9 cellular contexts compared by ENCODE assay signal in genomic region chr3:105746226-105746996, GRCh38.
DNase-seq lines count a peak whose midpoint lies in the region; ATAC-seq and TF ChIP-seq lines count a peak whose summit lies in the region.
"Had no signal": no experiment of that assay in that cellular context is flagged by ENCODE, and none has a peak within 500 bp of the region (broad histone marks: within the 10 kb centered on the region; RNA-seq: fewer than 3 reads in every experiment).

No MANE protein-coding gene starts in this region.

- intact Hi-C loops in sciatic nerve (cut with DNase I) (no loop called here), CD14-positive monocyte (cut with micrococcal nuclease) (no loop called here)

- no peaks in the 10 kb centered on the region for H3K27me3 ChIP-seq in gastroesophageal sphincter

- no peaks in the 10 kb centered on the region for H3K9me3 ChIP-seq in gastroesophageal sphincter

- CTCF ChIA-PET in activated CD4-positive, alpha-beta T cell treated with anti-CD3 and anti-CD28 coated beads, Interleukin-2, amount 10 ng/mL, durations not matched to agents 7 days and 5 days (lab: Charles Lee) = interaction anchor here (1.2 kb wide), 1 partner anchor 37 kb away, joined by 3 read pairs; no protein-coding TSS in a partner anchor

- H3K4me1 Mint-ChIP-seq in activated CD4-positive, alpha-beta T cell treated with anti-CD3 and anti-CD28 coated beads, Interleukin-2, amount 10 ng/mL, durations not matched to agents 7 days and 5 days = peaks cover 65% of the 10 kb centered on the region
- H3K4me1 Mint-ChIP-seq in stimulated activated naive CD8-positive, alpha-beta T cell treated with anti-CD3 and anti-CD28 coated beads, Interleukin-15, amount 100 ng/mL, for 72 hours = peaks cover 72% of the 10 kb centered on the region
- H3K4me1 Mint-ChIP-seq in CD14-positive monocyte = peaks cover 15% of the 10 kb centered on the region

- no peak for TF ChIP-seq POLR2A in gastroesophageal sphincter (IDR thresholded peaks at IDR 0.05)

- peak overlapping the region; percentile 4 for H3K4me3 Mint-ChIP-seq in activated CD4-positive, alpha-beta T cell treated with anti-CD3 and anti-CD28 coated beads, Interleukin-2, amount 10 ng/mL, durations not matched to agents 7 days and 5 days
- H3K4me3 Mint-ChIP-seq in stimulated activated naive CD8-positive, alpha-beta T cell treated with anti-CD3 and anti-CD28 coated beads, Interleukin-15, amount 100 ng/mL, for 72 hours = peak overlapping the region; percentile 62 to 75
- H3K4me3 Mint-ChIP-seq in CD14-positive monocyte = no peak overlapping the region

- WGBS in gastroesophageal sphincter (ENCODE audit: low coverage in 1 of 2), 2 donors = 64 to 100% methylated on average over 1 to 3 of the region's 3 CpGs

- no peak overlapping the region for H3K4me3 ChIP-seq in gastroesophageal sphincter

- no peaks in the 10 kb centered on the region for H3K27me3 Mint-ChIP-seq in activated CD4-positive, alpha-beta T cell treated with anti-CD3 and anti-CD28 coated beads, Interleukin-2, amount 10 ng/mL, durations not matched to agents 7 days and 5 days
- H3K27me3 Mint-ChIP-seq in stimulated activated naive CD8-positive, alpha-beta T cell treated with anti-CD3 and anti-CD28 coated beads, Interleukin-15, amount 100 ng/mL, for 72 hours = no peaks in the 10 kb centered on the region
- H3K27me3 Mint-ChIP-seq in CD14-positive monocyte (ENCODE audit: low read depth in 3 of 3) = no peaks in the 10 kb centered on the region

- TF ChIP-seq EP300 in gastroesophageal sphincter (IDR thresholded peaks at IDR 0.05) = no peak

- no peak for TF ChIP-seq CTCF in gastroesophageal sphincter (IDR thresholded peaks at IDR 0.05)
- no peak for TF ChIP-seq CTCF in CD14-positive monocyte (IDR thresholded peaks at IDR 0.05)

- DNase-seq in activated CD4-positive, alpha-beta T cell treated with anti-CD3 and anti-CD28 coated beads, Interleukin-2, amount 10 ng/mL, durations not matched to agents 7 days and 5 days = no peak
- DNase-seq in activated CD4-positive, alpha-beta T cell treated with anti-CD3 and anti-CD28 coated beads for 1 hour = no peak
- DNase-seq in MV-4-11 (lab: John Stamatoyannopoulos, UW) (peak; percentile 9), sciatic nerve (ENCODE audit: low spot score) (no peak), CD14-positive monocyte (ENCODE audit: low spot score) (no peak), SW480 (ENCODE audit: low spot score) (no peak)
- no peak for DNase-seq in stimulated activated naive CD8-positive, alpha-beta T cell treated with anti-CD3 and anti-CD28 coated beads, Interleukin-15, amount 100 ng/mL, for 72 hours

- H3K4me1 ChIP-seq in gastroesophageal sphincter = peaks cover 0 to 21% (median 0%) of the 10 kb centered on the region in 3 donors

- ATAC-seq in gastroesophageal sphincter (peak; percentile 3), sciatic nerve (no peak)
- peak; percentile 86 for ATAC-seq in stimulated activated naive CD8-positive, alpha-beta T cell treated with anti-CD3 and anti-CD28 coated beads, Interleukin-15, amount 100 ng/mL, for 72 hours
- ATAC-seq: HCT116 had no signal

- peaks cover 16% of the 10 kb centered on the region for H3K9me3 Mint-ChIP-seq in activated CD4-positive, alpha-beta T cell treated with anti-CD3 and anti-CD28 coated beads, Interleukin-2, amount 10 ng/mL, durations not matched to agents 7 days and 5 days
- H3K9me3 Mint-ChIP-seq in stimulated activated naive CD8-positive, alpha-beta T cell treated with anti-CD3 and anti-CD28 coated beads, Interleukin-15, amount 100 ng/mL, for 72 hours = peaks cover 0 to 4% of the 10 kb centered on the region in 2 donors
- peaks cover 0 to 6% (median 4%) of the 10 kb centered on the region in 7 donors for H3K9me3 Mint-ChIP-seq in CD14-positive monocyte

- H3K36me3 ChIP-seq in gastroesophageal sphincter = peaks cover 0 to 14% of the 10 kb centered on the region in 2 donors

- POLR2A ChIA-PET in activated CD4-positive, alpha-beta T cell treated with anti-CD3 and anti-CD28 coated beads, Interleukin-2, amount 10 ng/mL, durations not matched to agents 7 days and 5 days (lab: Charles Lee) = no interaction called here

- peak overlapping the region; percentile 43 to 54 (median 46) for H3K27ac ChIP-seq in gastroesophageal sphincter

- H3K36me3 Mint-ChIP-seq in activated CD4-positive, alpha-beta T cell treated with anti-CD3 and anti-CD28 coated beads, Interleukin-2, amount 10 ng/mL, durations not matched to agents 7 days and 5 days (ENCODE audit: low read depth) = peaks cover 84% of the 10 kb centered on the region
- H3K36me3 Mint-ChIP-seq in CD14-positive monocyte = peaks cover 11 to 13% of the 10 kb centered on the region in 2 donors

- peak overlapping the region; percentile 58 for H3K27ac Mint-ChIP-seq in activated CD4-positive, alpha-beta T cell treated with anti-CD3 and anti-CD28 coated beads, Interleukin-2, amount 10 ng/mL, durations not matched to agents 7 days and 5 days
- peak overlapping the region; percentile 49 to 59 for H3K27ac Mint-ChIP-seq in stimulated activated naive CD8-positive, alpha-beta T cell treated with anti-CD3 and anti-CD28 coated beads, Interleukin-15, amount 100 ng/mL, for 72 hours
- H3K27ac Mint-ChIP-seq in CD14-positive monocyte = peak overlapping the region in 3 of 7 donors; percentile 3 to 43 (median 3)

Comparison
In these comparisons a context has a peak if more than half of its experiments do, and no peak if none do; other contexts are left out.
1. H3K4me3 Mint-ChIP-seq: peak in activated CD4-positive, alpha-beta T cell treated with anti-CD3 and anti-CD28 coated beads, Interleukin-2, amount 10 ng/mL, durations not matched to agents 7 days and 5 days (single experiment) and stimulated activated naive CD8-positive, alpha-beta T cell treated with anti-CD3 and anti-CD28 coated beads, Interleukin-15, amount 100 ng/mL, for 72 hours (2 of 2); none in CD14-positive monocyte (0 of 2).